1 cellular context compared by ENCODE assay signal in the genomic region with DNA sequence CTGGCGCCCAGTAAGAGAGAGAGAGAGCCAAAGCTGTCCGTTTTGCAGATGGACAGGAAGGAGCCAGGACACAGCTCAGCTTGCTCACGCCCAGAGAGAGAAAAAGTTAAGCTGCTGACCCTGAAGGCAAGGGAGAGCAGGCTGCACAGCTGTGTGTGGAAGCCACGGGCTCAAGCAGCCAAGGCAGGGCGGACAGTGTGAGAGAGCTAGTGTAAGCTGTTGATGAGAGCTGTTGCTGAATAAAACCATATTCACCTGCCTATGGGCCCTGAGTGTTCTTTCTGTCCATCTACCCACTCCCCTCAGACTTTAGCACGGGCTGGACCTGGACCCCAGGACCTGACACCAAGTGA.
TF ChIP-seq lines count a peak whose summit lies in the region.

No MANE protein-coding gene starts in this region.

TF ChIP-seq in HepG2, 621 proteins besides CTCF, POLR2A, EP300 and RAD21:
- TF ChIP-seq HNRNPK (IDR thresholded peaks at IDR 0.05; ENCODE audit: low read depth, low read length, poor library complexity, severe bottlenecking) (no peak), HES4 (CRISPR knock-in tag; IDR thresholded peaks at IDR 0.05; ENCODE audit: borderline replicate concordance) (no peak), ZNF772 (CRISPR knock-in tag; IDR thresholded peaks at IDR 0.05) (no peak), SMARCC2 (IDR thresholded peaks at IDR 0.05) (no peak), SIX1 (CRISPR knock-in tag; IDR thresholded peaks at IDR 0.05; ENCODE audit: borderline replicate concordance) (no peak), ZNF616 (CRISPR knock-in tag; IDR thresholded peaks at IDR 0.05; ENCODE audit: low read depth) (no peak), TBL1XR1 (IDR thresholded peaks at IDR 0.05; ENCODE audit: borderline replicate concordance, low read length, partially characterized antibody) (no peak), ZBTB42 (CRISPR knock-in tag; IDR thresholded peaks at IDR 0.05) (no peak), PCBP1 (IDR thresholded peaks at IDR 0.05; ENCODE audit: borderline replicate concordance, low read depth, low read length) (no peak), ZFP36 (IDR thresholded peaks at IDR 0.05; ENCODE audit: borderline replicate concordance, low read depth, low read length, partially characterized antibody) (no peak), ZNF552 (CRISPR knock-in tag; IDR thresholded peaks at IDR 0.05; ENCODE audit: borderline replicate concordance) (no peak), ZNF724P (CRISPR knock-in tag; IDR thresholded peaks at IDR 0.05; ENCODE audit: borderline replicate concordance) (no peak), HDAC2 (CRISPR knock-in tag; IDR thresholded peaks at IDR 0.05) (no peak), JUND (CRISPR knock-in tag; IDR thresholded peaks at IDR 0.05) (no peak)
- TF ChIP-seq, protein P1, sequence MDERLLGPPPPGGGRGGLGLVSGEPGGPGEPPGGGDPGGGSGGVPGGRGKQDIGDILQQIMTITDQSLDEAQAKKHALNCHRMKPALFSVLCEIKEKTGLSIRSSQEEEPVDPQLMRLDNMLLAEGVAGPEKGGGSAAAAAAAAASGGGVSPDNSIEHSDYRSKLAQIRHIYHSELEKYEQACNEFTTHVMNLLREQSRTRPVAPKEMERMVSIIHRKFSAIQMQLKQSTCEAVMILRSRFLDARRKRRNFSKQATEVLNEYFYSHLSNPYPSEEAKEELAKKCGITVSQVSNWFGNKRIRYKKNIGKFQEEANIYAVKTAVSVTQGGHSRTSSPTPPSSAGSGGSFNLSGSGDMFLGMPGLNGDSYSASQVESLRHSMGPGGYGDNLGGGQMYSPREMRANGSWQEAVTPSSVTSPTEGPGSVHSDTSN (CRISPR knock-in tag; IDR thresholded peaks at IDR 0.05): no peak
- TF ChIP-seq, protein P2, sequence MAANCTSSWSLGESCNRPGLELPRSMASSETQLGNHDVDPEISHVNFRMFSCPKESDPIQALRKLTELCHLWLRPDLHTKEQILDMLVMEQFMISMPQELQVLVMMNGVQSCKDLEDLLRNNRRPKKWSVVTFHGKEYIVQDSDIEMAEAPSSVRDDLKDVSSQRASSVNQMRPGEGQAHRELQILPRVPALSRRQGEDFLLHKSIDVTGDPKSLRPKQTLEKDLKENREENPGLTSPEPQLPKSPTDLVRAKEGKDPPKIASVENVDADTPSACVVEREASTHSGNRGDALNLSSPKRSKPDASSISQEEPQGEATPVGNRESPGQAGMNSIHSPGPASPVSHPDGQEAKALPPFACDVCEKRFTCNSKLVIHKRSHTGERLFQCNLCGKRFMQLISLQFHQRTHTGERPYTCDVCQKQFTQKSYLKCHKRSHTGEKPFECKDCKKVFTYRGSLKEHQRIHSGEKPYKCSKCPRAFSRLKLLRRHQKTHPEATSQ (CRISPR knock-in tag; IDR thresholded peaks at IDR 0.05; ENCODE audit: borderline replicate concordance): no peak
- TF ChIP-seq, protein P3, sequence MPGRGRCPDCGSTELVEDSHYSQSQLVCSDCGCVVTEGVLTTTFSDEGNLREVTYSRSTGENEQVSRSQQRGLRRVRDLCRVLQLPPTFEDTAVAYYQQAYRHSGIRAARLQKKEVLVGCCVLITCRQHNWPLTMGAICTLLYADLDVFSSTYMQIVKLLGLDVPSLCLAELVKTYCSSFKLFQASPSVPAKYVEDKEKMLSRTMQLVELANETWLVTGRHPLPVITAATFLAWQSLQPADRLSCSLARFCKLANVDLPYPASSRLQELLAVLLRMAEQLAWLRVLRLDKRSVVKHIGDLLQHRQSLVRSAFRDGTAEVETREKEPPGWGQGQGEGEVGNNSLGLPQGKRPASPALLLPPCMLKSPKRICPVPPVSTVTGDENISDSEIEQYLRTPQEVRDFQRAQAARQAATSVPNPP (CRISPR knock-in tag; IDR thresholded peaks at IDR 0.05): no peak
